In genomic region chr5:38603691-38604090, GRCh38 we compare ENCODE assay signal across 31 cellular contexts. TPM values are rescaled to one million over a fixed set of nuclear protein-coding genes. Genes with fewer than 3 reads are reported as not detected.
DNase-seq lines count a peak whose midpoint lies in the region; FAIRE-seq and TF ChIP-seq lines count a peak whose summit lies in the region.
"Had no signal": no experiment of that assay in that cellular context is flagged by ENCODE, and none has a peak within 500 bp of the region (broad histone marks: within the 10 kb centered on the region; RNA-seq: fewer than 3 reads in every experiment).

No MANE protein-coding gene starts in this region.

- H3K4me3 ChIP-seq in fibroblast of villous mesenchyme (ENCODE audit: low read depth, low read length) (no peak overlapping the region), neural progenitor cell (no peak overlapping the region), ascending aorta (no peak overlapping the region), Karpas-422 (ENCODE audit: low read length) (no peak overlapping the region)
- H3K4me3 ChIP-seq: adrenal gland, right lobe of liver, stomach, tibial artery had no signal

- H3K9ac ChIP-seq in neural progenitor cell = no peak overlapping the region
- no peak overlapping the region for H3K9ac ChIP-seq in Karpas-422 (ENCODE audit: low read length)

- no peak overlapping the region for H3K27ac Mint-ChIP-seq in neural progenitor cell
- H3K27ac Mint-ChIP-seq: activated CD4-positive, alpha-beta memory T cell treated with anti-CD3 and anti-CD28 coated beads, Interleukin-2, amount 10 ng/mL, durations not matched to agents 7 days and 5 days; activated naive CD4-positive, alpha-beta T cell treated with anti-CD3 and anti-CD28 coated beads for 36 hours; IgD-negative memory B cell; naive thymus-derived CD4-positive, alpha-beta T cell; progenitor cell of endocrine pancreas had no signal

- no peak overlapping the region for H3K27ac ChIP-seq in neural progenitor cell
- H3K27ac ChIP-seq in ascending aorta = no peak overlapping the region
- H3K27ac ChIP-seq in Karpas-422 (ENCODE audit: low read length) = no peak overlapping the region
- H3K27ac ChIP-seq: adrenal gland, C4-2B, right lobe of liver, tibial artery had no signal

- H2AFZ ChIP-seq in neural progenitor cell (replicated peaks) (no peak overlapping the region), Karpas-422 (ENCODE audit: low read length) (no peak overlapping the region)

- H3K4me1 ChIP-seq in neural progenitor cell = no peaks in the 10 kb centered on the region
- H3K4me1 ChIP-seq in ascending aorta = peaks cover 12 to 18% of the 10 kb centered on the region in 2 donors
- no peaks in the 10 kb centered on the region for H3K4me1 ChIP-seq in Karpas-422 (ENCODE audit: low read length)
- H3K4me1 ChIP-seq: right lobe of liver had no signal

- no peaks in the 10 kb centered on the region for H3K36me3 ChIP-seq in neural progenitor cell
- H3K36me3 ChIP-seq in ascending aorta = no peaks in the 10 kb centered on the region
- no peaks in the 10 kb centered on the region for H3K36me3 ChIP-seq in Karpas-422 (ENCODE audit: insufficient read depth, low read length)
- H3K36me3 ChIP-seq: adrenal gland, right lobe of liver, stomach, tibial artery had no signal

- intact Hi-C loops in ascending aorta (cut with DNase I) = no loop called here

- no peak for TF ChIP-seq CTCF in fibroblast of villous mesenchyme (IDR thresholded peaks at IDR 0.05; ENCODE audit: insufficient read depth, low read depth, low read length)
- TF ChIP-seq CTCF in neural progenitor cell (IDR thresholded peaks at IDR 0.05) = no peak
- TF ChIP-seq CTCF in ascending aorta (IDR thresholded peaks at IDR 0.05) = no peak

- no peaks in the 10 kb centered on the region for H3K36me3 Mint-ChIP-seq in neural progenitor cell
- H3K36me3 Mint-ChIP-seq: naive thymus-derived CD4-positive, alpha-beta T cell had no signal

- H4K20me1 ChIP-seq in neural progenitor cell (ENCODE audit: low read depth) = no peaks in the 10 kb centered on the region
- H4K20me1 ChIP-seq in Karpas-422 (ENCODE audit: insufficient read depth, low read depth, low read length) = no peaks in the 10 kb centered on the region

- H3K4me1 Mint-ChIP-seq in neural progenitor cell = peaks cover 6% of the 10 kb centered on the region
- H3K4me1 Mint-ChIP-seq: activated CD4-positive, alpha-beta memory T cell treated with anti-CD3 and anti-CD28 coated beads, Interleukin-2, amount 10 ng/mL, durations not matched to agents 7 days and 5 days; IgD-negative memory B cell had no signal

- peak; percentile 68 for FAIRE-seq in RCC 7860 (lab: Jason Lieb, UNC)
- FAIRE-seq: bronchial epithelial cell, kidney had no signal

- DNase-seq in ELR (ENCODE audit: low read depth) (peak; percentile 82), RCC 7860 (ENCODE audit: low spot score) (peak; percentile 62), fibroblast of villous mesenchyme (ENCODE audit: low read depth) (peak; percentile 82), renal cortical epithelial cell (ENCODE audit: low read depth) (peak; percentile 83), neural progenitor cell (ENCODE audit: low spot score) (no peak), NCI-H510A (lab: John Stamatoyannopoulos, UW) (no peak), ascending aorta (ENCODE audit: low spot score in 2 of 2) (no peak), Karpas-422 (no peak)
- DNase-seq: activated CD4-positive, alpha-beta memory T cell treated with anti-CD3 and anti-CD28 coated beads, Interleukin-2, amount 10 ng/mL, durations not matched to agents 7 days and 5 days; activated CD4-positive, CD25-positive, alpha-beta regulatory T cell treated with anti-CD3 and anti-CD28 coated beads, Interleukin-2, amount 50 U/mL, for 72 hours; activated CD8-positive, alpha-beta memory T cell treated with anti-CD3 and anti-CD28 coated beads, Interleukin-2, amount 50 U/mL, for 4 hours; activated naive CD4-positive, alpha-beta T cell treated with anti-CD3 and anti-CD28 coated beads for 36 hours; adrenal gland; Calu3; DMS79; glutamatergic neuron; kidney; midbrain; naive thymus-derived CD4-positive, alpha-beta T cell; NCI-H1048; NCI-H1694; right lobe of liver; Right ventricle myocardium superior; stimulated activated CD4-positive, alpha-beta T cell treated with anti-CD3 and anti-CD28 coated beads, Interleukin-2, amount 100 ng/mL, for 48 hours; stomach; T-helper 2 cell; tibial artery had no signal

- H3K27me3 ChIP-seq in neural progenitor cell (peaks cover 20% of the 10 kb centered on the region), ascending aorta (no peaks in the 10 kb centered on the region), Karpas-422 (ENCODE audit: low read length) (0 out of 2 replicates have a peak, but pooled peaks cover 2% of the 10 kb centered on the region)
- H3K27me3 ChIP-seq: adrenal gland, right lobe of liver, stomach, tibial artery had no signal

- no peaks in the 10 kb centered on the region for H3K9me2 ChIP-seq in Karpas-422 (replicated peaks; ENCODE audit: insufficient read depth, low read length)

- H3K9me3 Mint-ChIP-seq in neural progenitor cell = no peaks in the 10 kb centered on the region
- H3K9me3 Mint-ChIP-seq: activated CD4-positive, alpha-beta memory T cell treated with anti-CD3 and anti-CD28 coated beads, Interleukin-2, amount 10 ng/mL, durations not matched to agents 7 days and 5 days; activated naive CD4-positive, alpha-beta T cell treated with anti-CD3 and anti-CD28 coated beads for 36 hours; IgD-negative memory B cell; naive thymus-derived CD4-positive, alpha-beta T cell had no signal

- no peaks in the 10 kb centered on the region for H3K9me3 ChIP-seq in neural progenitor cell (ENCODE audit: low read depth)
- H3K9me3 ChIP-seq in ascending aorta = no peaks in the 10 kb centered on the region
- no peaks in the 10 kb centered on the region for H3K9me3 ChIP-seq in Karpas-422 (ENCODE audit: low read length)
- H3K9me3 ChIP-seq: adrenal gland, right lobe of liver, stomach, tibial artery had no signal

- no peaks in the 10 kb centered on the region for H3F3A ChIP-seq in neural progenitor cell (ENCODE audit: low read depth)

- H3K27me3 Mint-ChIP-seq in neural progenitor cell (ENCODE audit: insufficient read depth, low read depth) = peaks cover 2% of the 10 kb centered on the region
- H3K27me3 Mint-ChIP-seq: progenitor cell of endocrine pancreas had no signal

- H3K79me2 ChIP-seq in neural progenitor cell (ENCODE audit: low read depth) (no peaks in the 10 kb centered on the region), Karpas-422 (ENCODE audit: low read length) (no peaks in the 10 kb centered on the region)

- no peak overlapping the region for H3K4me3 Mint-ChIP-seq in neural progenitor cell
- H3K4me3 Mint-ChIP-seq: activated CD4-positive, alpha-beta memory T cell treated with anti-CD3 and anti-CD28 coated beads, Interleukin-2, amount 10 ng/mL, durations not matched to agents 7 days and 5 days; activated naive CD4-positive, alpha-beta T cell treated with anti-CD3 and anti-CD28 coated beads for 36 hours; IgD-negative memory B cell; naive thymus-derived CD4-positive, alpha-beta T cell had no signal

- no peak overlapping the region for H3K4me2 ChIP-seq in neural progenitor cell
- no peak overlapping the region for H3K4me2 ChIP-seq in Karpas-422 (ENCODE audit: low read depth, low read length, poor library complexity, severe bottlenecking)

RNA-seq across cellular contexts. Expression of gene LIFR, which starts 47.2 kb away (rescaled TPM):
- total RNA-seq in fibroblast of villous mesenchyme (30.3 and 40.2 TPM in 2 replicates), renal cortical epithelial cell (10.8 and 45.7 TPM in 2 replicates), neural progenitor cell (ENCODE audit: low replicate concordance) (2.2 TPM in 2 replicates), ascending aorta (116 TPM)
- not detected in 2 replicates for total RNA-seq in Karpas-422 (2014; rRNA removed; shearing (Covaris generic); ENCODE audit: low replicate concordance)

Comparison
In these comparisons a context has a peak if more than half of its experiments do, and no peak if none do; other contexts are left out.
1. DNase-seq: peak in ELR (single experiment), RCC 7860 (single experiment), fibroblast of villous mesenchyme (single experiment) and renal cortical epithelial cell (single experiment); none in neural progenitor cell (single experiment), NCI-H510A (single experiment), ascending aorta (0 of 2) and Karpas-422 (single experiment).